In the genomic region with DNA sequence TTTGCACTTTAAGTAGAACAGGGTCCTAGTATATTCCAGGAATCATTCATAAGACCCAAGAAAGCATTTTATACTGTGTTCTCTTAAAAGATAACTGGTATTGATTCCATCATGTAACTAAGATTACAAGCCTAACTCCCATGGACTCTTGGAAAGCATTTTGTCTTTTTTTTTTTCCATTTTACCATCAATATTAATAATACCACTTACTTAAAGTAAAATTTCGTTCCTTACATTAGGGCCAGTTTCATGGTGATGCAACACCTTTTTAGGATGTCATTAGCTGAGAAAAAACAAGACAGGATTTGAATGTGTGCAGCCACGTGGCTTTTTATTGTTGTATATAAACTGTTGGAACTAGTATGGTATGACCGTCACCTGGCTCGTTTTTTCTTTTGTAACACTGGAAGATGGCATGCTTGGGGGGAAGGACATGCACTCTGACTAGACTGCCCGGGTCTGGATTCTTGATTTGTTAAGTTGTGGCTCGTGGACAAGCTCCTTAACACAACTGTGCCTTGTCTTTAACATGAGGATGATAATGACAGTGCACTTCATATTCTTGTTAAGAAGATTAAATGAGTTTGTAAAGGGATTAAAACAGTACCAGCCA, we compare ENCODE assay signal across 1 cellular context.
TF ChIP-seq lines count a peak whose summit lies in the region.

No MANE protein-coding gene starts in this region.

TF ChIP-seq in K562, 482 proteins besides CTCF, POLR2A, EP300 and RAD21 (continued from another document and continues in another):
- no peak for TF ChIP-seq ZNF644 (tag; IDR thresholded peaks at IDR 0.05; ENCODE audit: low read depth)
- no peak for TF ChIP-seq ARNT (IDR thresholded peaks at IDR 0.05)
- TF ChIP-seq HOXB6 (CRISPR knock-in tag; IDR thresholded peaks at IDR 0.05; ENCODE audit: borderline replicate concordance), result no peak
- TF ChIP-seq ZNF668 (CRISPR knock-in tag; IDR thresholded peaks at IDR 0.05), result no peak
- TF ChIP-seq CLOCK (CRISPR knock-in tag; IDR thresholded peaks at IDR 0.05; ENCODE audit: borderline replicate concordance), result no peak
- no peak for TF ChIP-seq DIDO1 (tag; IDR thresholded peaks at IDR 0.05; ENCODE audit: low read depth)
- TF ChIP-seq, protein P1, sequence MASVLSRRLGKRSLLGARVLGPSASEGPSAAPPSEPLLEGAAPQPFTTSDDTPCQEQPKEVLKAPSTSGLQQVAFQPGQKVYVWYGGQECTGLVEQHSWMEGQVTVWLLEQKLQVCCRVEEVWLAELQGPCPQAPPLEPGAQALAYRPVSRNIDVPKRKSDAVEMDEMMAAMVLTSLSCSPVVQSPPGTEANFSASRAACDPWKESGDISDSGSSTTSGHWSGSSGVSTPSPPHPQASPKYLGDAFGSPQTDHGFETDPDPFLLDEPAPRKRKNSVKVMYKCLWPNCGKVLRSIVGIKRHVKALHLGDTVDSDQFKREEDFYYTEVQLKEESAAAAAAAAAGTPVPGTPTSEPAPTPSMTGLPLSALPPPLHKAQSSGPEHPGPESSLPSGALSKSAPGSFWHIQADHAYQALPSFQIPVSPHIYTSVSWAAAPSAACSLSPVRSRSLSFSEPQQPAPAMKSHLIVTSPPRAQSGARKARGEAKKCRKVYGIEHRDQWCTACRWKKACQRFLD (CRISPR knock-in tag; IDR thresholded peaks at IDR 0.05), result 0 out of 2 replicates have a peak, but pooled peaks have one; percentile 23
- TF ChIP-seq, protein P2, sequence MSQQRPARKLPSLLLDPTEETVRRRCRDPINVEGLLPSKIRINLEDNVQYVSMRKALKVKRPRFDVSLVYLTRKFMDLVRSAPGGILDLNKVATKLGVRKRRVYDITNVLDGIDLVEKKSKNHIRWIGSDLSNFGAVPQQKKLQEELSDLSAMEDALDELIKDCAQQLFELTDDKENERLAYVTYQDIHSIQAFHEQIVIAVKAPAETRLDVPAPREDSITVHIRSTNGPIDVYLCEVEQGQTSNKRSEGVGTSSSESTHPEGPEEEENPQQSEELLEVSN (IDR thresholded peaks at IDR 0.05; ENCODE audit: borderline replicate concordance in 1 of 2, extremely low read depth in 1 of 2, insufficient read depth in 1 of 2, insufficient read length in 1 of 2, low read depth in 1 of 2, low read length in 1 of 2, poor library complexity in 1 of 2, severe bottlenecking in 1 of 2), result peak in 1 of 2 experiments; percentile 23
- no peak for TF ChIP-seq MAFF (IDR thresholded peaks at IDR 0.05; ENCODE audit: low read length)
- no peak; the same call in 1 of the 2 replicates for TF ChIP-seq GATAD2A (IDR thresholded peaks at IDR 0.05)
- TF ChIP-seq HMGN3 (IDR thresholded peaks at IDR 0.05; ENCODE audit: borderline replicate concordance, extremely low read depth, insufficient read length, low read depth, low read length), result no peak
- no peak for TF ChIP-seq RAD51 (IDR thresholded peaks at IDR 0.05; ENCODE audit: borderline replicate concordance, low read depth)
- TF ChIP-seq ESRRB (CRISPR knock-in tag; IDR thresholded peaks at IDR 0.05; ENCODE audit: borderline replicate concordance), result no peak
- no peak for TF ChIP-seq SAFB (IDR thresholded peaks at IDR 0.05; ENCODE audit: borderline replicate concordance, low read depth, low read length)
- no peak for TF ChIP-seq SIRT6 (IDR thresholded peaks at IDR 0.05; ENCODE audit: low read depth, low read length)
- no peak for TF ChIP-seq FIP1L1 (IDR thresholded peaks at IDR 0.05; ENCODE audit: low read depth, low read length, poor library complexity, severe bottlenecking)
- no peak for TF ChIP-seq MCM3 (IDR thresholded peaks at IDR 0.05)
- TF ChIP-seq HLTF (IDR thresholded peaks at IDR 0.05), result no peak
- TF ChIP-seq CBX3 (IDR thresholded peaks at IDR 0.05; ENCODE audit: borderline replicate concordance in 1 of 2, low read length in 2 of 2), result no peak
- no peak for TF ChIP-seq ZNF24 (IDR thresholded peaks at IDR 0.05)
- peak; percentile 93 for TF ChIP-seq CEBPB (tag; IDR thresholded peaks at IDR 0.05)
- TF ChIP-seq GMEB1 (CRISPR knock-in tag; IDR thresholded peaks at IDR 0.05), result no peak
- TF ChIP-seq CREB3 (tag; conservative IDR thresholded peaks at IDR 0.05; ENCODE audit: low read depth), result 0 out of 2 replicates have a peak, but pooled peaks have one; percentile 46
- TF ChIP-seq NFE2L1 (tag; IDR thresholded peaks at IDR 0.05; ENCODE audit: borderline replicate concordance, low read depth), result no peak
- no peak for TF ChIP-seq ZNF740 (CRISPR knock-in tag; IDR thresholded peaks at IDR 0.05)
- 0 out of 4 replicates have a peak, but pooled peaks of 1 of the 2 experiments have one; percentile 47 for TF ChIP-seq ZNF740 (tag; IDR thresholded peaks at IDR 0.05)
- TF ChIP-seq, protein P3, sequence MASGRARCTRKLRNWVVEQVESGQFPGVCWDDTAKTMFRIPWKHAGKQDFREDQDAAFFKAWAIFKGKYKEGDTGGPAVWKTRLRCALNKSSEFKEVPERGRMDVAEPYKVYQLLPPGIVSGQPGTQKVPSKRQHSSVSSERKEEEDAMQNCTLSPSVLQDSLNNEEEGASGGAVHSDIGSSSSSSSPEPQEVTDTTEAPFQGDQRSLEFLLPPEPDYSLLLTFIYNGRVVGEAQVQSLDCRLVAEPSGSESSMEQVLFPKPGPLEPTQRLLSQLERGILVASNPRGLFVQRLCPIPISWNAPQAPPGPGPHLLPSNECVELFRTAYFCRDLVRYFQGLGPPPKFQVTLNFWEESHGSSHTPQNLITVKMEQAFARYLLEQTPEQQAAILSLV (tag; IDR thresholded peaks at IDR 0.05), result peak; percentile 76
- no peak for TF ChIP-seq E2F5 (CRISPR knock-in tag; IDR thresholded peaks at IDR 0.05)
- TF ChIP-seq NR3C1 (CRISPR knock-in tag; IDR thresholded peaks at IDR 0.05), result no peak
- no peak for TF ChIP-seq UBTF (IDR thresholded peaks at IDR 0.05; ENCODE audit: borderline replicate concordance in 1 of 2, low read depth in 2 of 2, low read length in 2 of 2)
- TF ChIP-seq DNMT1 (IDR thresholded peaks at IDR 0.05), result no peak
- TF ChIP-seq, protein P4, sequence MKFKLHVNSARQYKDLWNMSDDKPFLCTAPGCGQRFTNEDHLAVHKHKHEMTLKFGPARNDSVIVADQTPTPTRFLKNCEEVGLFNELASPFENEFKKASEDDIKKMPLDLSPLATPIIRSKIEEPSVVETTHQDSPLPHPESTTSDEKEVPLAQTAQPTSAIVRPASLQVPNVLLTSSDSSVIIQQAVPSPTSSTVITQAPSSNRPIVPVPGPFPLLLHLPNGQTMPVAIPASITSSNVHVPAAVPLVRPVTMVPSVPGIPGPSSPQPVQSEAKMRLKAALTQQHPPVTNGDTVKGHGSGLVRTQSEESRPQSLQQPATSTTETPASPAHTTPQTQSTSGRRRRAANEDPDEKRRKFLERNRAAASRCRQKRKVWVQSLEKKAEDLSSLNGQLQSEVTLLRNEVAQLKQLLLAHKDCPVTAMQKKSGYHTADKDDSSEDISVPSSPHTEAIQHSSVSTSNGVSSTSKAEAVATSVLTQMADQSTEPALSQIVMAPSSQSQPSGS (CRISPR knock-in tag; IDR thresholded peaks at IDR 0.05), result no peak
- no peak for TF ChIP-seq HCFC1 (IDR thresholded peaks at IDR 0.05; ENCODE audit: low read depth, low read length)
- TF ChIP-seq ZNF507 (tag; conservative IDR thresholded peaks at IDR 0.05), result no peak
- TF ChIP-seq SMARCC2 (IDR thresholded peaks at IDR 0.05; ENCODE audit: low read depth), result no peak
